In genomic region chr3:151509468-151510135, GRCh38 we compare ENCODE assay signal across 2 cellular contexts. TPM values are rescaled to one million over a fixed set of nuclear protein-coding genes. Genes with fewer than 3 reads are reported as not detected.
"Had no signal": no experiment of that assay in that cellular context is flagged by ENCODE, and none has a peak within 500 bp of the region (broad histone marks: within the 10 kb centered on the region; RNA-seq: fewer than 3 reads in every experiment).

No MANE protein-coding gene starts in this region.

RNA-seq across cellular contexts. Expression of gene IGSF10, which starts 48.7 kb away (rescaled TPM):
- total RNA-seq: GM23248, HepG2 had no signal
